ENCODE assay signal across 9 cellular contexts in the genomic region with DNA sequence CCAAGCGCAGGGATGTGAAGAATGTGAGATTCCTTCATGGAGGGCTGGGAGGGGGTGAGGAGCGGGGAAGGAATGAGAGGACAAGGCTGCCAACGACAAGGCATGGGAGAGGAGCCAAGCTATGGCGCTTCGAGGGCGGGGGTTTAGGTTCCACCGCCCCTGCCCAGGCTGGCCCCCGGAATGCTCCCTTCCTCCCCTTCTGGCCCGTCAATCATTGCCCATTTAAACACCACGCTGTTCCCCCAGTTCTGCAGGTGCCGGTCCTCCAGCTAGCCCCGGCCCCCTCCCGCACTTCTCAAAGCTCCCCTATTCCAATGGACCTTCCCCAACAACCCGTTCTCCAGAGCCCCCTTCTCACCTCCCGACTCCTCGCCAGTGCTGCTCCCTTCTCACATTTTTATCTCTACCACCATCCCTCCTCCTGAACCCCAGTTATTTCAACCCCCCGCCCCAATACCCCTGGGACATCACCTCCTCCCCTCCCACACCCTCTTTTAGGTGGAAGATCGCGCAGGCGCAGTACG. TPM values are rescaled to one million over a fixed set of nuclear protein-coding genes. Genes with fewer than 3 reads are reported as not detected.
DNase-seq lines count a peak whose midpoint lies in the region; ATAC-seq, FAIRE-seq and TF ChIP-seq lines count a peak whose summit lies in the region.
"Had no signal": no experiment of that assay in that cellular context is flagged by ENCODE, and none has a peak within 500 bp of the region (broad histone marks: within the 10 kb centered on the region; RNA-seq: fewer than 3 reads in every experiment).

No MANE protein-coding gene starts in this region.

- H3K9me3 ChIP-seq in ovary, result no peaks in the 10 kb centered on the region

- TF ChIP-seq CTCF in D721Med (IDR thresholded peaks at IDR 0.05; ENCODE audit: insufficient read depth, missing control alignments) (no peak), glutamatergic neuron (IDR thresholded peaks at IDR 0.05; ENCODE audit: partially characterized antibody, unreplicated experiment) (no peak), ovary (IDR thresholded peaks at IDR 0.05) (no peak)

- peak overlapping the region; percentile 97 for H3K27ac Mint-ChIP-seq in activated naive CD8-positive, alpha-beta T cell
- peak overlapping the region; percentile 92 for H3K27ac Mint-ChIP-seq in glutamatergic neuron (ENCODE audit: unreplicated experiment)

- ATAC-seq in GM19438 (IDR thresholded peaks at IDR 0.05; ENCODE audit: low read depth, unreplicated experiment), result peak; percentile 8

- 0 to 1% (median 0%) methylated on average over 21 of the region's 21 CpGs for WGBS in ovary, 3 donors

- FAIRE-seq in D721Med (lab: Jason Lieb, UNC), result no peak
- FAIRE-seq in HTR-8/SVneo (lab: Jason Lieb, UNC), result no peak

- H3K36me3 Mint-ChIP-seq in activated naive CD8-positive, alpha-beta T cell, result no peaks in the 10 kb centered on the region
- H3K36me3 Mint-ChIP-seq in glutamatergic neuron (ENCODE audit: unreplicated experiment), result peaks cover 4% of the 10 kb centered on the region

- peak overlapping the region; percentile 76 for H3K4me3 ChIP-seq in ovary

- no peaks in the 10 kb centered on the region for H3K9me3 Mint-ChIP-seq in activated naive CD8-positive, alpha-beta T cell (ENCODE audit: low read depth)
- H3K9me3 Mint-ChIP-seq in glutamatergic neuron (ENCODE audit: unreplicated experiment), result peaks cover 6% of the 10 kb centered on the region

- no peaks in the 10 kb centered on the region for H3K36me3 ChIP-seq in ovary

- DNase-seq in D721Med (ENCODE audit: insufficient read length, low spot score) (peak; percentile 35), HTR-8/SVneo (ENCODE audit: insufficient read length, low spot score) (peak; percentile 71), glutamatergic neuron (peak; percentile 49), ovary (peak; percentile 70 to 84 (median 74)), COR-L47 (lab: John Stamatoyannopoulos, UW) (no peak), H4 (ENCODE audit: low spot score) (no peak)

- TF ChIP-seq EP300 in ovary (IDR thresholded peaks at IDR 0.05), result no peak

- H3K27ac ChIP-seq in ovary, result peak overlapping the region; percentile 92 to 95

- intact Hi-C loops in ovary (cut with DNase I), result loop anchor here (2.0 to 10.0 kb wide), 3 partner anchors 60 to 96 kb away; a partner anchor contains a TSS

- no peaks in the 10 kb centered on the region for H3K27me3 Mint-ChIP-seq in activated naive CD8-positive, alpha-beta T cell
- H3K27me3 Mint-ChIP-seq in glutamatergic neuron (ENCODE audit: unreplicated experiment), result peaks cover 5% of the 10 kb centered on the region

- no peak for TF ChIP-seq POLR2A in ovary (IDR thresholded peaks at IDR 0.05)

- no peaks in the 10 kb centered on the region for H3K27me3 ChIP-seq in ovary

- peaks cover 48% of the 10 kb centered on the region for H3K4me1 Mint-ChIP-seq in activated naive CD8-positive, alpha-beta T cell (ENCODE audit: low read depth)
- H3K4me1 Mint-ChIP-seq in glutamatergic neuron (ENCODE audit: low read depth, unreplicated experiment), result peaks cover 13% of the 10 kb centered on the region

- H3K4me1 ChIP-seq in ovary (ENCODE audit: insufficient read depth), result peaks cover 5% of the 10 kb centered on the region

- H3K4me3 Mint-ChIP-seq in activated naive CD8-positive, alpha-beta T cell, result peak overlapping the region; percentile 97
- peak overlapping the region; percentile 100 for H3K4me3 Mint-ChIP-seq in glutamatergic neuron (ENCODE audit: unreplicated experiment)

RNA-seq across cellular contexts. Expression of a gene that starts 0.4 kb away (rescaled TPM):
- 72.6 TPM for total RNA-seq in glutamatergic neuron (ENCODE audit: unreplicated experiment)
- total RNA-seq in ovary, result 10 to 100 TPM; 34.1 to 55.6 (median 40.6) TPM
- polyA plus RNA-seq in ovary, result 10 to 100 TPM; 29.4 to 45.1 TPM
- 55.1 and 62.8 TPM in 2 replicates for total RNA-seq in H4 (2014; rRNA removed; shearing (Covaris generic))

RNA-seq across cellular contexts. Expression of a gene that starts 2.8 kb away (rescaled TPM):
- total RNA-seq in glutamatergic neuron (ENCODE audit: unreplicated experiment) (42.6 TPM), ovary (10 to 100 TPM; 19.8 to 43.7 (median 28.9) TPM)
- polyA plus RNA-seq in ovary, result 10 to 100 TPM; 25.0 to 37.5 TPM
- total RNA-seq in H4 (2014; rRNA removed; shearing (Covaris generic)), result 65.8 and 87.5 TPM in 2 replicates

RNA-seq across cellular contexts. Expression of a gene that starts 8.6 kb away (rescaled TPM):
- total RNA-seq in glutamatergic neuron (ENCODE audit: unreplicated experiment), result 0.61 TPM
- total RNA-seq in ovary, result under 1 TPM; 0.25 to 0.85 (median 0.69) TPM
- polyA plus RNA-seq in ovary, result under 1 TPM in 1 of 2 donors, not detected in 1; 0.28 TPM
- not detected in 2 replicates for total RNA-seq in H4 (2014; rRNA removed; shearing (Covaris generic))
- total RNA-seq: pulmonary artery endothelial cell had no signal

RNA-seq across cellular contexts. Expression of a gene that starts 32.0 kb away (rescaled TPM):
- total RNA-seq in glutamatergic neuron (ENCODE audit: unreplicated experiment), result 196 TPM
- 100 to 1,000 TPM in 5 of 7 donors, 10 to 100 TPM in 2; 57.9 to 172 (median 117) TPM for total RNA-seq in ovary
- 100 to 1,000 TPM in 1 of 2 donors, 10 to 100 TPM in 1; 66.4 to 139 TPM for polyA plus RNA-seq in ovary
- 19.6 and 22.9 TPM in 2 replicates for total RNA-seq in H4 (2014; rRNA removed; shearing (Covaris generic))

RNA-seq across cellular contexts. Expression of a gene that starts 36.9 kb away (rescaled TPM):
- 49.1 TPM for total RNA-seq in glutamatergic neuron (ENCODE audit: unreplicated experiment)
- 10 to 100 TPM in 5 of 7 donors, 1 to 10 TPM in 2; 9.1 to 37.7 (median 28.9) TPM for total RNA-seq in ovary
- 10 to 100 TPM; 10.5 to 26.2 TPM for polyA plus RNA-seq in ovary
- 13.4 and 15.4 TPM in 2 replicates for total RNA-seq in H4 (2014; rRNA removed; shearing (Covaris generic))

Comparison
In these comparisons a context has a peak if more than half of its experiments do, and no peak if none do; other contexts are left out.
1. DNase-seq: peak in D721Med (single experiment), HTR-8/SVneo (single experiment), glutamatergic neuron (single experiment) and ovary (5 of 5); none in COR-L47 (single experiment) and H4 (single experiment).